Comparison of ENCODE assay signal across 10 cellular contexts in genomic region chr20:50399917-50400704, GRCh38.
DNase-seq lines count a peak whose midpoint lies in the region; ATAC-seq and TF ChIP-seq lines count a peak whose summit lies in the region.
"Had no signal": no experiment of that assay in that cellular context is flagged by ENCODE, and none has a peak within 500 bp of the region (broad histone marks: within the 10 kb centered on the region; RNA-seq: fewer than 3 reads in every experiment).

No MANE protein-coding gene starts in this region.

- intact Hi-C loops in right cardiac atrium (cut with DNase I) (loop anchor here in 2 of 4 donors (5.0 to 10.0 kb wide), 3 partner anchors 55 to 208 kb away; partner anchors contain the start of gene CEBPB (in 1 of the 2)), stomach (cut with DNase I; ENCODE audit: low total_unique reads) (loop anchor here (10.0 kb wide), 1 partner anchor 55 kb away; no protein-coding TSS in a partner anchor)

- TF ChIP-seq POLR2A in stomach (IDR thresholded peaks at IDR 0.05): no peak

- no peak overlapping the region for H3K4me3 ChIP-seq in right cardiac atrium (ENCODE audit: low read length)
- H3K4me3 ChIP-seq in stomach: peak overlapping the region in 1 of 4 donors; percentile 2

- H3K27ac ChIP-seq in right cardiac atrium (ENCODE audit: low read length): peak overlapping the region; percentile 80
- H3K27ac ChIP-seq in stomach: peak overlapping the region; percentile 37 to 88 (median 80)

- H3K4me1 ChIP-seq in right cardiac atrium (ENCODE audit: control insufficient read depth, insufficient read depth, low read length): peaks cover 19% of the 10 kb centered on the region
- H3K4me1 ChIP-seq in stomach: peaks cover 39 to 78% (median 56%) of the 10 kb centered on the region in 4 donors

- DNase-seq in HuH-7 (ENCODE audit: low spot score) (peak; percentile 56), amniotic epithelial cell (ENCODE audit: low read depth) (peak; percentile 69), right cardiac atrium (peak in 1 of 3 donors; percentile 57), stomach (peak; percentile 71), NCI-H1930 (lab: John Stamatoyannopoulos, UW) (no peak)
- DNase-seq in effector CD4-positive, alpha-beta T cell: no peak
- DNase-seq: activated T-cell treated with anti-CD3 and anti-CD28 coated beads, Interleukin-2, amount 50 U/mL, for 48 hours; erythroblast; naive thymus-derived CD8-positive, alpha-beta T cell had no signal

- no peaks in the 10 kb centered on the region for H3K27me3 ChIP-seq in right cardiac atrium (ENCODE audit: control insufficient read depth, insufficient read depth)
- no peaks in the 10 kb centered on the region for H3K27me3 ChIP-seq in stomach

- no peak for TF ChIP-seq EP300 in stomach (IDR thresholded peaks at IDR 0.05)

- TF ChIP-seq CTCF in stomach (IDR thresholded peaks at IDR 0.05): no peak

- H3K36me3 ChIP-seq in stomach: no peaks in the 10 kb centered on the region

- no peaks in the 10 kb centered on the region for H3K9me3 ChIP-seq in right cardiac atrium (ENCODE audit: control insufficient read depth, low read length)
- no peaks in the 10 kb centered on the region for H3K9me3 ChIP-seq in stomach

- ATAC-seq in right cardiac atrium (peak; percentile 6 to 18), GM18868 (IDR thresholded peaks at IDR 0.05; ENCODE audit: unreplicated experiment) (no peak)
- ATAC-seq: naive thymus-derived CD8-positive, alpha-beta T cell had no signal

- 69% methylated on average over 15 of the region's 15 CpGs for WGBS in right cardiac atrium
- WGBS in stomach, 5 donors: 46 to 59% (median 53%) methylated on average over 15 of the region's 15 CpGs

Comparison
In these comparisons a context has a peak if more than half of its experiments do, and no peak if none do; other contexts are left out.
1. DNase-seq: peak in HuH-7 (single experiment), amniotic epithelial cell (single experiment) and stomach (single experiment); none in NCI-H1930 (0 of 2) and effector CD4-positive, alpha-beta T cell (single experiment).